13 cellular contexts compared by ENCODE assay signal in the genomic region with DNA sequence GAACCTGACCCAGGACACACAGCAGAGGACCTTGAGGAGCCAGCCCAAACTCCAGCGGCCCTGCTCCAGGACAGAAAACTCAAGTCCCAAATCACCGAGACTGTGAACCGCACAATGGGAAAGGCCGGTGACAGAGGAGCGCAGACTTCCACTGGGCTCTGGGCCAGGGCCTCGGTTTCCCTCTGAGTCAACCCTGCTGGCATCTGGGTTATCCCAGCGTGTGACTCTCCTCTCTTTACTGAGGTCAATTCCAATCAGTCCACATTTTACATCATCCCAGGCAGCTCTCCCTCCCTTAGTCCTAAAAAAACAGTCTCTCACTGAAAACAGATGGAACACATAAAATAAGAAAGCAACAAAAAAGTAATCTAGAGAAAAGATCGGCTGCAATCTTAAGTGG. TPM values are rescaled to one million over a fixed set of nuclear protein-coding genes. Genes with fewer than 3 reads are reported as not detected.
A peak's percentile ranks its signal among the peaks of the same experiment; 100 is the strongest.
DNase-seq lines count a peak whose midpoint lies in the region; ATAC-seq and TF ChIP-seq lines count a peak whose summit lies in the region.
"Had no signal": no experiment of that assay in that cellular context is flagged by ENCODE, and none has a peak within 500 bp of the region (broad histone marks: within the 10 kb centered on the region; RNA-seq: fewer than 3 reads in every experiment).

No MANE protein-coding gene starts in this region.

- no peaks in the 10 kb centered on the region for H3K9me3 ChIP-seq in GM23248 (ENCODE audit: low read depth)
- H3K9me3 ChIP-seq: testis had no signal

- H3K9me2 ChIP-seq in GM23248 (ENCODE audit: insufficient read depth), result no peaks in the 10 kb centered on the region

- TF ChIP-seq CTCF in AG04449 (IDR thresholded peaks at IDR 0.05; ENCODE audit: insufficient read depth, low read length, missing control alignments), result no peak
- TF ChIP-seq CTCF in omental fat pad (IDR thresholded peaks at IDR 0.05), result no peak

- peak overlapping the region; percentile 35 for H3K27ac Mint-ChIP-seq in dendritic cell treated with granulocyte-macrophage colony-stimulating factor and Interleukin-4, amounts not matched to agents 40 ng/mL and 50 ng/mL, for 4 days

- no peaks in the 10 kb centered on the region for H3K9me3 Mint-ChIP-seq in dendritic cell treated with granulocyte-macrophage colony-stimulating factor and Interleukin-4, amounts not matched to agents 40 ng/mL and 50 ng/mL, for 4 days

- H3K36me3 Mint-ChIP-seq in dendritic cell treated with granulocyte-macrophage colony-stimulating factor and Interleukin-4, amounts not matched to agents 40 ng/mL and 50 ng/mL, for 4 days (ENCODE audit: low read depth), result peaks cover 48% of the 10 kb centered on the region

- no peaks in the 10 kb centered on the region for H3K36me3 ChIP-seq in GM23248 (ENCODE audit: low read depth)

- H3K79me2 ChIP-seq in GM23248 (ENCODE audit: insufficient read depth), result peaks cover 22% of the 10 kb centered on the region; the same call in 1 of the 2 replicates

- H4K20me1 ChIP-seq in GM23248 (ENCODE audit: insufficient read depth), result no peaks in the 10 kb centered on the region; the same call in 1 of the 2 replicates

- 0 out of 2 replicates have a peak, but pooled peaks cover 4% of the 10 kb centered on the region for H3F3A ChIP-seq in GM23248 (ENCODE audit: insufficient read depth)

- ATAC-seq in omental fat pad (ENCODE audit: low FRiP score) (peak; percentile 25), HG03039 (IDR thresholded peaks at IDR 0.05; ENCODE audit: unreplicated experiment) (no peak)

- POLR2A ChIA-PET in AG04449 (lab: Yijun Ruan, JAX), result interaction anchor here (1.4 kb wide), 1 partner anchor 37 kb away, joined by 6 read pairs; a partner anchor contains a TSS

- peak overlapping the region; percentile 17 for H3K4me2 ChIP-seq in GM23248 (ENCODE audit: unreplicated experiment)

- 3 to 4% methylated on average over 8 of the region's 8 CpGs for WGBS in GM23248 (ENCODE audit: low coverage in 1 of 2, low lambda C conversion rate in 2 of 2, missing lambda C conversion rate in 2 of 2), 2 experiments

- no peak overlapping the region for H2AFZ ChIP-seq in GM23248

- peak overlapping the region; percentile 32 for H3K27ac ChIP-seq in GM23248
- H3K27ac ChIP-seq: SK-N-MC, testis had no signal

- in situ Hi-C loops in GM23248 (cut with MboI), result no loop called here

- DNase-seq in AG04449 (ENCODE audit: low read depth, low spot score) (peak; percentile 80), GM23248 (peak; percentile 84), omental fat pad (ENCODE audit: low spot score) (no peak), kidney glomerular epithelial cell (lab: John Stamatoyannopoulos, UW) (no peak)
- no peak for DNase-seq in NK-92 treated with Interleukin-12 subunit alpha and Interleukin-12 subunit beta, amount 100 ng/mL, for 24 hours (lab: John Stamatoyannopoulos, UW)
- DNase-seq in effector CD4-positive, alpha-beta T cell, result no peak
- DNase-seq: DND-41, NCI-H2107, testis had no signal

- H3K27me3 ChIP-seq in GM23248 (replicated peaks; ENCODE audit: insufficient read depth), result no peaks in the 10 kb centered on the region
- H3K27me3 ChIP-seq: testis had no signal

- no peak overlapping the region for H3K4me3 ChIP-seq in AG04449 (ENCODE audit: low read depth, low read length)
- peak overlapping the region; percentile 2 for H3K4me3 ChIP-seq in GM23248
- H3K4me3 ChIP-seq: SK-N-MC, skin epidermis, testis had no signal

- H3K4me1 Mint-ChIP-seq in dendritic cell treated with granulocyte-macrophage colony-stimulating factor and Interleukin-4, amounts not matched to agents 40 ng/mL and 50 ng/mL, for 4 days (ENCODE audit: low read depth), result peaks cover 90% of the 10 kb centered on the region

- no peaks in the 10 kb centered on the region for H3K27me3 Mint-ChIP-seq in dendritic cell treated with granulocyte-macrophage colony-stimulating factor and Interleukin-4, amounts not matched to agents 40 ng/mL and 50 ng/mL, for 4 days

- H3K9ac ChIP-seq in GM23248, result peak overlapping the region; percentile 48

- peaks cover 25% of the 10 kb centered on the region for H3K4me1 ChIP-seq in GM23248 (ENCODE audit: insufficient read depth)
- H3K4me1 ChIP-seq: testis had no signal

- no peak overlapping the region for H3K4me3 Mint-ChIP-seq in dendritic cell treated with granulocyte-macrophage colony-stimulating factor and Interleukin-4, amounts not matched to agents 40 ng/mL and 50 ng/mL, for 4 days

- intact Hi-C loops in dendritic cell treated with granulocyte-macrophage colony-stimulating factor and Interleukin-4, amounts not matched to agents 40 ng/mL and 50 ng/mL, for 4 days (cut with micrococcal nuclease), result no loop called here

- CTCF ChIA-PET in AG04449 (lab: Yijun Ruan, JAX), result interaction anchor here (1.3 to 7.6 kb wide), 2 partner anchors 11 to 34 kb away, joined by 3 to 63 read pairs; a partner anchor contains a TSS

RNA-seq across cellular contexts. Expression of a gene that starts 36.9 kb away (rescaled TPM):
- total RNA-seq in GM23248 (2014; rRNA removed; shearing (Covaris generic)), result 33.3 and 35.0 TPM in 2 replicates
- 18.7 and 19.4 TPM in 2 replicates for polyA plus RNA-seq in GM23248 (2016; fragmentation: Nextera tagmentation; extraction: Ambion mirVana)
- total RNA-seq in omental fat pad, result 10 to 100 TPM; 32.6 to 94.9 (median 54.6) TPM

Comparison
In these comparisons a context has a peak if more than half of its experiments do, and no peak if none do; other contexts are left out.
1. DNase-seq: peak in AG04449 (single experiment) and GM23248 (single experiment); none in omental fat pad (single experiment), NK-92 treated with Interleukin-12 subunit alpha and Interleukin-12 subunit beta, amount 100 ng/mL, for 24 hours (single experiment), kidney glomerular epithelial cell (single experiment) and effector CD4-positive, alpha-beta T cell (single experiment).